Comparison of ENCODE assay signal across 1 cellular context in genomic region chr10:86086418-86086817, GRCh38.
A peak's percentile ranks its signal among the peaks of the same experiment; 100 is the strongest.
TF ChIP-seq lines count a peak whose summit lies in the region.

No MANE protein-coding gene starts in this region.

TF ChIP-seq in HEK293, 187 proteins besides CTCF, POLR2A, EP300 and RAD21 (continued from another document):
- TF ChIP-seq ZNF518A (tag by site-specific recombination; conservative IDR thresholded peaks at IDR 0.05; ENCODE audit: low read depth) (no peak), ZSCAN4 (tag by site-specific recombination; IDR thresholded peaks at IDR 0.05) (peak; percentile 64), ZNF112 (tag by site-specific recombination; IDR thresholded peaks at IDR 0.05) (no peak)
